Comparison of ENCODE assay signal across 8 cellular contexts in genomic region chr9:131046093-131046380, GRCh38. TPM values are rescaled to one million over a fixed set of nuclear protein-coding genes. Genes with fewer than 3 reads are reported as not detected.
DNase-seq lines count a peak whose midpoint lies in the region; ATAC-seq, FAIRE-seq and TF ChIP-seq lines count a peak whose summit lies in the region.
"Had no signal": no experiment of that assay in that cellular context is flagged by ENCODE, and none has a peak within 500 bp of the region (broad histone marks: within the 10 kb centered on the region; RNA-seq: fewer than 3 reads in every experiment).

No MANE protein-coding gene starts in this region.

- peak; percentile 10 for DNase-seq in Caki2 (ENCODE audit: low read depth)
- peak; percentile 48 for DNase-seq in ELR (ENCODE audit: low read depth)
- DNase-seq in OCI-M1 (lab: John Stamatoyannopoulos, UW) = peak; percentile 8
- DNase-seq in fibroblast of mammary gland (ENCODE audit: low read depth) = peak; percentile 16
- no peak for DNase-seq in GM19239 (ENCODE audit: insufficient read length, low spot score)

- no peak for TF ChIP-seq CTCF in fibroblast of mammary gland (conservative IDR thresholded peaks at IDR 0.05; ENCODE audit: control insufficient read depth, insufficient read depth, low read depth, low read length)

- H3K4me3 ChIP-seq in fibroblast of mammary gland (ENCODE audit: control insufficient read depth, low read depth, low read length) = no peak overlapping the region

- no peak for FAIRE-seq in GM19239 (lab: Jason Lieb, UNC)

- ATAC-seq in HG03565 (IDR thresholded peaks at IDR 0.05; ENCODE audit: unreplicated experiment) = no peak
- no peak for ATAC-seq in GM21576 (IDR thresholded peaks at IDR 0.05; ENCODE audit: unreplicated experiment)

- in situ Hi-C loops in Caki2 (cut with HindIII; ENCODE audit: low pct_unique_long_range_greater_than_20kb, low sequenced_read_pairs) = no loop called here

RNA-seq across cellular contexts. Expression of gene LAMC3, which starts 37.1 kb away (rescaled TPM):
- total RNA-seq in Caki2 (2014; rRNA removed; shearing (Covaris generic); ENCODE audit: low replicate concordance) = 9.6 and 15.2 TPM in 2 replicates
- total RNA-seq: HFFc6 had no signal

RNA-seq across cellular contexts. Expression of gene AIF1L, which starts 50.3 kb away (rescaled TPM):
- 15.0 and 17.7 TPM in 2 replicates for total RNA-seq in Caki2 (2014; rRNA removed; shearing (Covaris generic); ENCODE audit: low replicate concordance)
